ENCODE assay signal across 9 cellular contexts in the genomic region with DNA sequence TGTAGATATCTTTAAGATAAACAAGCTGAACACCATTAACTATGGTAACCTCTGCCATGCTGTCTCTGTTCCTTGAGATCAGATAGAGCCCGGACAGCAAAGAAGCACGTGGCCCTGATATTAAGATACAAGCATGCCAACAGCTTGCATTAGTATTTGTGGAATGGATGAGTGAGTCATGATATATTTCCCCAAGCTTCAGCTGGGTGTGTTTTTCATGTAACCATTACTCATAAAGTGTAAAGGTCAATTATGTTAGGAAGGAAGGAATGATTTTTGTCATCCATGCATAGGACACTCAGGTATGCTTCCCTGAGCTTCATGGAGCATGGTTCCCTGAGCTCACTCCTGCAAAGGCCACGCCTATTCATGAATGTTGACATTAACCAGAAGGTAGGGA.
DNase-seq lines count a peak whose midpoint lies in the region; ATAC-seq and TF ChIP-seq lines count a peak whose summit lies in the region.
"Had no signal": no experiment of that assay in that cellular context is flagged by ENCODE, and none has a peak within 500 bp of the region (broad histone marks: within the 10 kb centered on the region; RNA-seq: fewer than 3 reads in every experiment).

No MANE protein-coding gene starts in this region.

- in situ Hi-C loops in SK-MEL-5 (cut with HindIII; ENCODE audit: low pct_unique_long_range_greater_than_20kb, low sequenced_read_pairs), result no loop called here

- H3K27me3 Mint-ChIP-seq in stimulated activated memory B cell treated with anti-CD40 and anti-IgM and Interleukin-4, amounts not matched to agents 10 μg/mL and 1 μg/mL and 100 μg/mL, for 72 hours, result no peaks in the 10 kb centered on the region

- ATAC-seq in esophagus mucosa, result peak; percentile 95
- no peak for ATAC-seq in stimulated activated memory B cell treated with anti-CD40 and anti-IgM and Interleukin-4, amounts not matched to agents 10 μg/mL and 1 μg/mL and 100 μg/mL, for 72 hours
- ATAC-seq in GM18870 (IDR thresholded peaks at IDR 0.05; ENCODE audit: unreplicated experiment), result no peak

- CTCF ChIA-PET in HEK293T (lab: Yijun Ruan, JAX), result interaction anchor here (0.5 kb wide), 1 partner anchor 9 kb away, joined by 5 read pairs; no protein-coding TSS in a partner anchor

- H3K36me3 Mint-ChIP-seq in stimulated activated memory B cell treated with anti-CD40 and anti-IgM and Interleukin-4, amounts not matched to agents 10 μg/mL and 1 μg/mL and 100 μg/mL, for 72 hours, result peaks cover 8% of the 10 kb centered on the region

- H3K27ac Mint-ChIP-seq in stimulated activated memory B cell treated with anti-CD40 and anti-IgM and Interleukin-4, amounts not matched to agents 10 μg/mL and 1 μg/mL and 100 μg/mL, for 72 hours, result peak overlapping the region; percentile 65

- POLR2A ChIA-PET in HEK293T (lab: Yijun Ruan, JAX), result no interaction called here

- H3K9me3 Mint-ChIP-seq in stimulated activated memory B cell treated with anti-CD40 and anti-IgM and Interleukin-4, amounts not matched to agents 10 μg/mL and 1 μg/mL and 100 μg/mL, for 72 hours, result peaks cover 7% of the 10 kb centered on the region

- DNase-seq in NCI-H748 (lab: John Stamatoyannopoulos, UW; ENCODE audit: unreplicated experiment), result peak; percentile 19
- no peak for DNase-seq in NCI-H748 treated with DMSO at 0.1 percent for 48 hours (lab: John Stamatoyannopoulos, UW)
- DNase-seq in SK-MEL-5 (ENCODE audit: low read depth, low spot score), result peak; percentile 28
- DNase-seq in medulla oblongata (ENCODE audit: extremely low spot score), result no peak
- no peak for DNase-seq in HEK293T (ENCODE audit: extremely low spot score)
- DNase-seq: C1 segment of cervical spinal cord had no signal

- H3K4me1 Mint-ChIP-seq in stimulated activated memory B cell treated with anti-CD40 and anti-IgM and Interleukin-4, amounts not matched to agents 10 μg/mL and 1 μg/mL and 100 μg/mL, for 72 hours, result peaks cover 50% of the 10 kb centered on the region

- H3K4me3 Mint-ChIP-seq in stimulated activated memory B cell treated with anti-CD40 and anti-IgM and Interleukin-4, amounts not matched to agents 10 μg/mL and 1 μg/mL and 100 μg/mL, for 72 hours, result no peak overlapping the region

TF ChIP-seq in HEK293T, 16 proteins besides CTCF, POLR2A, EP300 and RAD21:
- no peak for TF ChIP-seq NFRKB (IDR thresholded peaks at IDR 0.05)
- TF ChIP-seq SP1 (IDR thresholded peaks at IDR 0.05), result no peak
- no peak for TF ChIP-seq FOXK2 (IDR thresholded peaks at IDR 0.05)
- TF ChIP-seq L3MBTL2 (conservative IDR thresholded peaks at IDR 0.05), result no peak
- TF ChIP-seq ARNT (IDR thresholded peaks at IDR 0.05), result no peak
- no peak for TF ChIP-seq FOXM1 (IDR thresholded peaks at IDR 0.05; ENCODE audit: borderline replicate concordance)
- no peak for TF ChIP-seq CTBP1 (IDR thresholded peaks at IDR 0.05; ENCODE audit: borderline replicate concordance)
- TF ChIP-seq, protein P1, sequence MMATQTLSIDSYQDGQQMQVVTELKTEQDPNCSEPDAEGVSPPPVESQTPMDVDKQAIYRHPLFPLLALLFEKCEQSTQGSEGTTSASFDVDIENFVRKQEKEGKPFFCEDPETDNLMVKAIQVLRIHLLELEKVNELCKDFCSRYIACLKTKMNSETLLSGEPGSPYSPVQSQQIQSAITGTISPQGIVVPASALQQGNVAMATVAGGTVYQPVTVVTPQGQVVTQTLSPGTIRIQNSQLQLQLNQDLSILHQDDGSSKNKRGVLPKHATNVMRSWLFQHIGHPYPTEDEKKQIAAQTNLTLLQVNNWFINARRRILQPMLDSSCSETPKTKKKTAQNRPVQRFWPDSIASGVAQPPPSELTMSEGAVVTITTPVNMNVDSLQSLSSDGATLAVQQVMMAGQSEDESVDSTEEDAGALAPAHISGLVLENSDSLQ (IDR thresholded peaks at IDR 0.05), result no peak
- no peak for TF ChIP-seq ZNF384 (IDR thresholded peaks at IDR 0.05)
- TF ChIP-seq LEF1 (IDR thresholded peaks at IDR 0.05; ENCODE audit: borderline replicate concordance), result no peak
- TF ChIP-seq ELF4 (IDR thresholded peaks at IDR 0.05), result no peak
- no peak for TF ChIP-seq BHLHE40 (IDR thresholded peaks at IDR 0.05; ENCODE audit: borderline replicate concordance)
- TF ChIP-seq SUZ12 (IDR thresholded peaks at IDR 0.05), result no peak
- no peak for TF ChIP-seq FOXA1 (IDR thresholded peaks at IDR 0.05)
- TF ChIP-seq TARDBP (IDR thresholded peaks at IDR 0.05), result no peak
- no peak for TF ChIP-seq HDGF (IDR thresholded peaks at IDR 0.05; ENCODE audit: borderline replicate concordance)

Comparison
In these comparisons a context has a peak if more than half of its experiments do, and no peak if none do; other contexts are left out.
1. DNase-seq: peak in NCI-H748 (single experiment) and SK-MEL-5 (single experiment); none in NCI-H748 treated with DMSO at 0.1 percent for 48 hours (single experiment), medulla oblongata (single experiment) and HEK293T (single experiment).